Comparison of ENCODE assay signal across 1 cellular context in the genomic region with DNA sequence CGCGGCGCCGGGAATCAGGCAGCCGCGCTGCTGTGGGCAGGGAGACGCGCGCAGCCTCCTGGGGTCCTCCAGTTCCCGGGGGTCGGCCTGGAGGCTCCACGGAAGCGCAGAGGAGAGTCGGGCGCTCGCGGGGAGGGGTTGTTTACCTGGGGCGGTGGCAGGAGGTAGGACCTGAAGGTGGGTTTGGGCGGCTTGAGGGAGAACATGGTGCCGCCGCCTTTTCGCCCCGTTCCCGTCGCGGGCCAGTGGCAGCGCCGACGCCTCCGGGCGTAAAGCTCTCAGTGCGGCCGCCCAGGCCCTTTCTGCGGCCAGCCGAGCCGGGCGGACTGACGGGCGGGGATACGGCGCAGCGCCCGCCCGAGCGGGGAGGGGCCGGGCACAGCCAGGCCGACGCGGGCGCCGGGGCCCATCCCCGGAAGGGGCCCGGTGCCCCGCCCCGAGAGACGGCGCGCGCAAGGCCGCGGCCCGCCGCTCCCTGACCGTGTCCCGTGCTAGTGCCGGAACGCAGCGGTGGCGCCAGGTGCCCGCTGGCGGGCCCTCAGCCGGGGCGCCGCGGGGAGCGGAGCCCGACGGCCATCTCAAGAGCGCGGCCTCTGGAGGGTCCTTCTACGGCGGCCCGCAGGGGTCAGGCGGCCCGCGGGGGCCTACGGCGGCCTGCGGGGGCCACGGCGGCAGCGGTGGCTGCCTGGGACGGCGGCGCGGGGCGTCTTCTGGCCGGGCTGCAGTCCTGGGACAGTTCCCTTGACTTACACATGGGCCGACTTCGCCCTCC.
TF ChIP-seq lines count a peak whose summit lies in the region.

Gene MTMR10, minus strand, starts transcription at position 328 of the 772 bp plus-strand sequence. Its CDS starts 122 bp downstream, at position 206.

TF ChIP-seq in HepG2, 621 proteins besides CTCF, POLR2A, EP300 and RAD21 (continued from another document and continues in another):
- TF ChIP-seq LRRFIP1 (CRISPR knock-in tag; conservative IDR thresholded peaks at IDR 0.05) (no peak), HNF4A (CRISPR knock-in tag; IDR thresholded peaks at IDR 0.05) (0 out of 2 replicates have a peak, but pooled peaks have one; percentile 17), FOXK2 (IDR thresholded peaks at IDR 0.05) (no peak), ERF (CRISPR knock-in tag; IDR thresholded peaks at IDR 0.05) (peak; percentile 25; the same call in 1 of the 2 replicates), ZNF530 (CRISPR knock-in tag; IDR thresholded peaks at IDR 0.05; ENCODE audit: low read depth) (no peak), SIN3A (IDR thresholded peaks at IDR 0.05; ENCODE audit: borderline replicate concordance, low read depth, low read length) (0 out of 2 replicates have a peak, but pooled peaks have one; percentile 35), ZNF264 (CRISPR knock-in tag; IDR thresholded peaks at IDR 0.05) (0 out of 2 replicates have a peak, but pooled peaks have one; percentile 21), MED1 (CRISPR knock-in tag; IDR thresholded peaks at IDR 0.05) (peak; percentile 38; the same call in 1 of the 2 replicates), SAFB2 (CRISPR knock-in tag; IDR thresholded peaks at IDR 0.05; ENCODE audit: borderline replicate concordance, low read depth) (peak; percentile 58), CHD2 (IDR thresholded peaks at IDR 0.05; ENCODE audit: low read depth, low read length) (no peak), ZSCAN12 (CRISPR knock-in tag; IDR thresholded peaks at IDR 0.05) (no peak), PHF21A (CRISPR knock-in tag; IDR thresholded peaks at IDR 0.05) (peak; percentile 4), NR2F1 (CRISPR knock-in tag; IDR thresholded peaks at IDR 0.05) (peak; percentile 16 to 74; a peak in 2 of 4 replicates), CEBPB (IDR thresholded peaks at IDR 0.05; ENCODE audit: borderline replicate concordance, low read depth, low read length) (no peak), ZNF772 (CRISPR knock-in tag; IDR thresholded peaks at IDR 0.05) (peak; percentile 65; the same call in 1 of the 2 replicates), RBAK (CRISPR knock-in tag; IDR thresholded peaks at IDR 0.05) (no peak), NKX3-1 (CRISPR knock-in tag; IDR thresholded peaks at IDR 0.05) (0 out of 2 replicates have a peak, but pooled peaks have one; percentile 26), NFYC (CRISPR knock-in tag; IDR thresholded peaks at IDR 0.05) (0 out of 2 replicates have a peak, but pooled peaks have one; percentile 9), ZBTB25 (CRISPR knock-in tag; IDR thresholded peaks at IDR 0.05) (peak; percentile 26; the same call in 1 of the 2 replicates), ZNF816 (CRISPR knock-in tag; IDR thresholded peaks at IDR 0.05; ENCODE audit: borderline replicate concordance) (no peak), ZMYM2 (CRISPR knock-in tag; IDR thresholded peaks at IDR 0.05) (no peak), ZNF335 (CRISPR knock-in tag; IDR thresholded peaks at IDR 0.05) (no peak), HOXA3 (CRISPR knock-in tag; IDR thresholded peaks at IDR 0.05) (peak; percentile 54), SMYD3 (CRISPR knock-in tag; IDR thresholded peaks at IDR 0.05) (no peak), KDM3A (CRISPR knock-in tag; IDR thresholded peaks at IDR 0.05; ENCODE audit: low read depth) (no peak), PPARG (CRISPR knock-in tag; conservative IDR thresholded peaks at IDR 0.05) (no peak), RNF2 (conservative IDR thresholded peaks at IDR 0.05; ENCODE audit: low read depth) (peak; percentile 61; the same call in 1 of the 2 replicates), MYNN (CRISPR knock-in tag; IDR thresholded peaks at IDR 0.05; ENCODE audit: low read depth) (no peak), POLR2G (IDR thresholded peaks at IDR 0.05; ENCODE audit: low read depth, low read length) (peak; percentile 92), KDM2A (CRISPR knock-in tag; IDR thresholded peaks at IDR 0.05; ENCODE audit: borderline replicate concordance, low read depth) (peak; percentile 44), ZBED4 (CRISPR knock-in tag; IDR thresholded peaks at IDR 0.05; ENCODE audit: borderline replicate concordance) (0 out of 2 replicates have a peak, but pooled peaks have one; percentile 14), TCF12 (IDR thresholded peaks at IDR 0.05) (no peak), TCF12 (CRISPR knock-in tag; IDR thresholded peaks at IDR 0.05) (no peak), ATF3 (CRISPR knock-in tag; IDR thresholded peaks at IDR 0.05) (no peak), CREB1 (IDR thresholded peaks at IDR 0.05) (no peak), CREB1 (CRISPR knock-in tag; IDR thresholded peaks at IDR 0.05) (no peak), TARDBP (CRISPR knock-in tag; IDR thresholded peaks at IDR 0.05) (0 out of 2 replicates have a peak, but pooled peaks have one; percentile 8), ZFYVE20 (CRISPR knock-in tag; IDR thresholded peaks at IDR 0.05; ENCODE audit: borderline replicate concordance, low read depth) (0 out of 2 replicates have a peak, but pooled peaks have one; percentile 56), ZFY (CRISPR knock-in tag; IDR thresholded peaks at IDR 0.05) (peak; percentile 98), RELA (CRISPR knock-in tag; IDR thresholded peaks at IDR 0.05) (no peak), RBM39 (IDR thresholded peaks at IDR 0.05; ENCODE audit: low read depth, low read length, poor library complexity, severe bottlenecking) (no peak), ZMYM3 (CRISPR knock-in tag; IDR thresholded peaks at IDR 0.05) (no peak), HNRNPL (IDR thresholded peaks at IDR 0.05; ENCODE audit: low read depth, low read length) (no peak), ZNF780A (CRISPR knock-in tag; IDR thresholded peaks at IDR 0.05) (no peak)
- TF ChIP-seq, protein P1, sequence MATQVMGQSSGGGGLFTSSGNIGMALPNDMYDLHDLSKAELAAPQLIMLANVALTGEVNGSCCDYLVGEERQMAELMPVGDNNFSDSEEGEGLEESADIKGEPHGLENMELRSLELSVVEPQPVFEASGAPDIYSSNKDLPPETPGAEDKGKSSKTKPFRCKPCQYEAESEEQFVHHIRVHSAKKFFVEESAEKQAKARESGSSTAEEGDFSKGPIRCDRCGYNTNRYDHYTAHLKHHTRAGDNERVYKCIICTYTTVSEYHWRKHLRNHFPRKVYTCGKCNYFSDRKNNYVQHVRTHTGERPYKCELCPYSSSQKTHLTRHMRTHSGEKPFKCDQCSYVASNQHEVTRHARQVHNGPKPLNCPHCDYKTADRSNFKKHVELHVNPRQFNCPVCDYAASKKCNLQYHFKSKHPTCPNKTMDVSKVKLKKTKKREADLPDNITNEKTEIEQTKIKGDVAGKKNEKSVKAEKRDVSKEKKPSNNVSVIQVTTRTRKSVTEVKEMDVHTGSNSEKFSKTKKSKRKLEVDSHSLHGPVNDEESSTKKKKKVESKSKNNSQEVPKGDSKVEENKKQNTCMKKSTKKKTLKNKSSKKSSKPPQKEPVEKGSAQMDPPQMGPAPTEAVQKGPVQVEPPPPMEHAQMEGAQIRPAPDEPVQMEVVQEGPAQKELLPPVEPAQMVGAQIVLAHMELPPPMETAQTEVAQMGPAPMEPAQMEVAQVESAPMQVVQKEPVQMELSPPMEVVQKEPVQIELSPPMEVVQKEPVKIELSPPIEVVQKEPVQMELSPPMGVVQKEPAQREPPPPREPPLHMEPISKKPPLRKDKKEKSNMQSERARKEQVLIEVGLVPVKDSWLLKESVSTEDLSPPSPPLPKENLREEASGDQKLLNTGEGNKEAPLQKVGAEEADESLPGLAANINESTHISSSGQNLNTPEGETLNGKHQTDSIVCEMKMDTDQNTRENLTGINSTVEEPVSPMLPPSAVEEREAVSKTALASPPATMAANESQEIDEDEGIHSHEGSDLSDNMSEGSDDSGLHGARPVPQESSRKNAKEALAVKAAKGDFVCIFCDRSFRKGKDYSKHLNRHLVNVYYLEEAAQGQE (IDR thresholded peaks at IDR 0.05; ENCODE audit: borderline replicate concordance in 1 of 2, low read depth in 1 of 2, low read length in 2 of 2), result peak in 1 of 2 experiments; percentile 18; a peak in 1 of 4 replicates
- TF ChIP-seq, protein P2, sequence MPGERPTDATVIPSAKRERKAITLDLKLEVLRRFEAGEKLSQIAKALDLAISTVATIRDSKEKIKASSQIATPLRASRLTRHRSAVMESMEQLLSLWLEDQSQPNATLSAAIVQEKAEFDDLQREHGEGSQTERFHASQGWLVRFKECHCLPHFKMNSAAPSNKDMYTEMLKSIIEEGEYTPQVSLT (CRISPR knock-in tag; IDR thresholded peaks at IDR 0.05; ENCODE audit: borderline replicate concordance, low read depth), result 0 out of 2 replicates have a peak, but pooled peaks have one; percentile 41
- TF ChIP-seq, protein P3, sequence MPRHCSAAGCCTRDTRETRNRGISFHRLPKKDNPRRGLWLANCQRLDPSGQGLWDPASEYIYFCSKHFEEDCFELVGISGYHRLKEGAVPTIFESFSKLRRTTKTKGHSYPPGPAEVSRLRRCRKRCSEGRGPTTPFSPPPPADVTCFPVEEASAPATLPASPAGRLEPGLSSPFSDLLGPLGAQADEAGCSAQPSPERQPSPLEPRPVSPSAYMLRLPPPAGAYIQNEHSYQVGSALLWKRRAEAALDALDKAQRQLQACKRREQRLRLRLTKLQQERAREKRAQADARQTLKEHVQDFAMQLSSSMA (CRISPR knock-in tag; IDR thresholded peaks at IDR 0.05), result peak; percentile 82; the same call in 1 of the 2 replicates
